ENCODE assay signal across 2 cellular contexts in genomic region chr1:160553778-160554177, GRCh38.
TF ChIP-seq lines count a peak whose summit lies in the region.

No MANE protein-coding gene starts in this region.

TF ChIP-seq in GM12891, 5 proteins besides CTCF, POLR2A, EP300 and RAD21:
- no peak for TF ChIP-seq TAF1 (IDR thresholded peaks at IDR 0.05; ENCODE audit: low read depth, low read length)
- TF ChIP-seq SPI1 (IDR thresholded peaks at IDR 0.05; ENCODE audit: low read depth, low read length) = no peak

TF ChIP-seq in GM12878, 131 proteins besides CTCF, POLR2A, EP300 and RAD21:
- TF ChIP-seq PKNOX1 (IDR thresholded peaks at IDR 0.05) (peak; percentile 18; the same call in 1 of the 2 replicates), NBN (IDR thresholded peaks at IDR 0.05) (no peak), MEF2B (IDR thresholded peaks at IDR 0.05; ENCODE audit: partially characterized antibody, poor library complexity, severe bottlenecking) (peak; percentile 92), ZNF592 (IDR thresholded peaks at IDR 0.05) (peak; percentile 96), CREB1 (IDR thresholded peaks at IDR 0.05; ENCODE audit: low read depth) (no peak), ZNF687 (IDR thresholded peaks at IDR 0.05) (peak; percentile 95)
TF ChIP-seq in GM12878: peak in this region for 4.
